ENCODE assay signal across 18 cellular contexts in the genomic region with DNA sequence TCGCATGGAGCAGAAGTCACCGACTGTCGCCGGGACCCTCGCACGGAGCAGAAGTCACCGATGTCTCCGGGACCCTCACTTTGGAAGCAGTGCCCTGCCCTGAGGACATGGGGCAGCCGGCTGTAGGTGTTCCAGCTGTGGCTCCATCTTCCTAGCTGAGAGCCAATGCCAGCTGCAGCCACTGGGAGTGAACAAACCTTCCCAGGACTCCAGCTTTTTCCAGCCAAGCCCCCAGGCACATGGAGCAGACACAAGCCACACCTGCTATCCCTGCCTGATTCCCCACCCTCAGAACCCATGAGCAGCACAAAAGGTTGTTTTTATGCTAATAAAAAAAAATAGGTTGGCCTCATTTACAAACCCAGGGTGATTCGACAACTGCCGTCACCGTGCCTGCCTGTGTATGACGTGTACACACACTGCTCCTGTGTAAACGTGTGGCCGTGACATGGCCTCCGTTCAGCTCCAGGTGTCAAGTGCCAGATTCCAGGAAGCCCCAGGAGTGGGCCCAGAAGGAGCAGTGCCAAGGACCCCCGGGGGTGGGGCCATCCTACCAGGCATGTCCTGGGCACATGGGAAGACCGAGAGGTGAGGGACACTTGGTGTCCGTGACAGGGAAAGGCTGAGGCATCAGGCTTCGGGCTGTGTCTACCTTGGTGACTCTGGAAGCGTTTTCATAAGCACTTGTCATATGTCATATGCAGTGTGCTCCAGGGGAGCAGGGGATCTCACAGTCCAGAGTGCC.
DNase-seq lines count a peak whose midpoint lies in the region; ATAC-seq, FAIRE-seq and TF ChIP-seq lines count a peak whose summit lies in the region.
"Had no signal": no experiment of that assay in that cellular context is flagged by ENCODE, and none has a peak within 500 bp of the region (broad histone marks: within the 10 kb centered on the region; RNA-seq: fewer than 3 reads in every experiment).

No MANE protein-coding gene starts in this region.

- 96% methylated on average over 20 of the region's 21 CpGs; no CpG with 5 or more reads in 1 of the 2 experiments for WGBS in H1 (ENCODE audit: extremely low coverage in 1 of 2, insufficient coverage in 1 of 2, insufficient read length in 1 of 2, insufficient replicate concordance in 2 of 2, low coverage in 1 of 2, low lambda C conversion rate in 2 of 2, missing lambda C conversion rate in 1 of 2), 2 experiments
- WGBS in spleen, 5 donors: 73 to 90% (median 84%) methylated on average over 12 to 21 of the region's 21 CpGs

- H3K27me3 ChIP-seq in H1 (replicated peaks in 1 of 4; ENCODE audit: control insufficient read depth in 3 of 4, extremely low read depth in 1 of 4, insufficient read depth in 3 of 4, low read length in 3 of 4) (no peaks in the 10 kb centered on the region), spleen (replicated peaks in 1 of 7) (no peaks in the 10 kb centered on the region)

- H3K14ac ChIP-seq in H1 (ENCODE audit: insufficient read length): no peak overlapping the region

- no peak overlapping the region for H3K4me3 ChIP-seq in H1 (ENCODE audit: extremely low read depth in 1 of 4, insufficient read depth in 2 of 4, low read depth in 3 of 4, low read length in 4 of 4)
- no peak overlapping the region for H3K4me3 ChIP-seq in spleen
- H3K4me3 ChIP-seq: GM12878, left ventricle myocardium inferior had no signal

- TF ChIP-seq CTCF in H1 (IDR thresholded peaks at IDR 0.05; ENCODE audit: control extremely low read depth in 1 of 3, insufficient read depth in 1 of 3, low read depth in 1 of 3, low read length in 3 of 3) (no peak), spleen (IDR thresholded peaks at IDR 0.05 in 8 of 11, conservative IDR thresholded peaks at IDR 0.05 in 3 of 11) (no peak)

- no peak overlapping the region for H3K56ac ChIP-seq in H1 (replicated peaks; ENCODE audit: insufficient read length, low read depth, low read length)

- H3K9me3 ChIP-seq in H1 (ENCODE audit: insufficient read depth in 2 of 2, low read depth in 1 of 2, low read length in 1 of 2) (0 out of 4 replicates have a peak, but pooled peaks cover 0 to 2% of the 10 kb centered on the region in 2 experiments), spleen (peaks cover 0 to 5% (median 0%) of the 10 kb centered on the region in 8 donors)
- H3K9me3 ChIP-seq: Caco-2, left ventricle myocardium inferior had no signal

- H4K91ac ChIP-seq in H1 (replicated peaks; ENCODE audit: insufficient read length, low read length): no peak overlapping the region

- no peak overlapping the region for H4K5ac ChIP-seq in H1 (ENCODE audit: insufficient read length, low read depth, low read length)

- H3K27ac ChIP-seq in H1 (ENCODE audit: low read depth, low read length): no peak overlapping the region
- no peak overlapping the region for H3K27ac ChIP-seq in spleen
- H3K27ac ChIP-seq: left ventricle myocardium inferior had no signal

- H3K23me2 ChIP-seq in H1 (ENCODE audit: low read depth, low read length): no peaks in the 10 kb centered on the region

- peaks cover 0 to 10% of the 10 kb centered on the region in 2 experiments; a peak in 1 of 4 replicates for H3K79me2 ChIP-seq in H1 (ENCODE audit: control insufficient read depth in 1 of 2, insufficient read depth in 2 of 2, low read length in 2 of 2)

- ATAC-seq in HG02981 (IDR thresholded peaks at IDR 0.05; ENCODE audit: unreplicated experiment) (no peak), HG03342 (IDR thresholded peaks at IDR 0.05; ENCODE audit: unreplicated experiment) (no peak)
- ATAC-seq: GM12878, Panc1 had no signal

- intact Hi-C loops in spleen (cut with DNase I; ENCODE audit: low total_unique reads): no loop called here

- H3K4me2 ChIP-seq in H1 (ENCODE audit: insufficient read depth in 1 of 2, low read depth in 2 of 2, low read length in 2 of 2): no peak overlapping the region

- H4K20me1 ChIP-seq in H1 (replicated peaks in 1 of 2; ENCODE audit: control insufficient read depth in 1 of 2, insufficient read depth in 2 of 2, low read length in 2 of 2): peaks cover under 1 to 2% of the 10 kb centered on the region in 2 experiments

- no peaks in the 10 kb centered on the region; a peak in 1 of 8 replicates for H3K36me3 ChIP-seq in H1 (ENCODE audit: control insufficient read depth in 2 of 4, insufficient read depth in 4 of 4, low read length in 3 of 4)
- peaks cover 0 to 23% (median 0%) of the 10 kb centered on the region in 6 donors for H3K36me3 ChIP-seq in spleen
- H3K36me3 ChIP-seq: left ventricle myocardium inferior had no signal

- no peak for TF ChIP-seq RAD21 in H1 (IDR thresholded peaks at IDR 0.05 in 1 of 2, conservative IDR thresholded peaks at IDR 0.05 in 1 of 2; ENCODE audit: low read depth in 2 of 2, low read length in 2 of 2)

- no peak overlapping the region for H2BK5ac ChIP-seq in H1 (ENCODE audit: low read depth, low read length)

- no peak overlapping the region for H2AFZ ChIP-seq in H1 (ENCODE audit: low read length)

- TF ChIP-seq POLR2A in H1 (IDR thresholded peaks at IDR 0.05; ENCODE audit: control extremely low read depth in 1 of 2, low read depth in 2 of 2, low read length in 2 of 2) (no peak), spleen (IDR thresholded peaks at IDR 0.05) (no peak)

- POLR2A ChIA-PET in H1 (lab: Charles Lee; ENCODE audit: partially characterized antibody): interaction anchor here (1.0 kb wide), 1 partner anchor 82 kb away, joined by 3 read pairs; no protein-coding TSS in a partner anchor

- H3K23ac ChIP-seq in H1 (ENCODE audit: insufficient read length): no peak overlapping the region

- CTCF ChIA-PET in H1 (lab: Charles Lee; ENCODE audit: partially characterized antibody): interaction anchor here (1.0 to 2.2 kb wide), 10 partner anchors 10 to 138 kb away, joined by 3 to 10 read pairs (median 3); no protein-coding TSS in a partner anchor

- H4K8ac ChIP-seq in H1 (ENCODE audit: extremely low read depth, insufficient read depth, low read length): peak overlapping the region; percentile 11; the same call in 1 of the 2 replicates

- no peak overlapping the region for H2BK15ac ChIP-seq in H1 (ENCODE audit: low read length)

- H2BK120ac ChIP-seq in H1 (replicated peaks; ENCODE audit: low read depth, low read length): no peak overlapping the region

- no peak overlapping the region for H2AK5ac ChIP-seq in H1 (ENCODE audit: low read depth, low read length)

- H3K9ac ChIP-seq in H1 (replicated peaks in 1 of 4; ENCODE audit: extremely low read depth in 1 of 4, low read depth in 3 of 4, low read length in 3 of 4): no peak overlapping the region

- no peak overlapping the region for H2BK12ac ChIP-seq in H1 (ENCODE audit: low read depth, low read length)

- DNase-seq in NCI-H510A treated with DMSO at 0.1 percent for 48 hours (lab: John Stamatoyannopoulos, UW): peak; percentile 10
- DNase-seq in NCI-H510A (lab: John Stamatoyannopoulos, UW): no peak
- DNase-seq in NCI-H2081 (lab: John Stamatoyannopoulos, UW): peak; percentile 68 to 83
- no peak for DNase-seq in H1 (ENCODE audit: low read depth in 1 of 2, low spot score in 2 of 2)
- peak; percentile 72 for DNase-seq in spleen
- no peak for DNase-seq in germinal center (ENCODE audit: low spot score)
- DNase-seq: activated CD4-positive, alpha-beta T cell treated with anti-CD3 and anti-CD28 coated beads, Interleukin-2, amount 50 U/mL, for 48 hours; activated T-cell treated with anti-CD3 and anti-CD28 coated beads, Interleukin-2, amount 50 U/mL, for 48 hours; Caco-2; erythroblast; GDM1; left ventricle myocardium inferior; MV-4-11; stimulated activated CD4-positive, alpha-beta T cell treated with anti-CD3 and anti-CD28 coated beads, Interleukin-2, amount 100 ng/mL, for 24 hours had no signal

- TF ChIP-seq EP300 in H1 (IDR thresholded peaks at IDR 0.05; ENCODE audit: borderline replicate concordance in 1 of 2, low read depth in 2 of 2, low read length in 2 of 2): no peak

- FAIRE-seq in H1 (lab: Jason Lieb, UNC): no peak
- FAIRE-seq: GM12878 had no signal

- H2BK20ac ChIP-seq in H1 (ENCODE audit: low read length): no peak overlapping the region

- no peak overlapping the region for H3K4ac ChIP-seq in H1 (replicated peaks; ENCODE audit: insufficient read length, low read depth, low read length)

- H3K18ac ChIP-seq in H1 (ENCODE audit: extremely low read depth, low read length): no peak overlapping the region; the same call in 1 of the 2 replicates

- peaks cover 5% of the 10 kb centered on the region; the same call in 1 of the 2 replicates for H3K79me1 ChIP-seq in H1 (ENCODE audit: low read depth, low read length)

- H3K4me1 ChIP-seq in H1 (replicated peaks in 1 of 4; ENCODE audit: control insufficient read depth in 3 of 4, insufficient read depth in 4 of 4, low read length in 3 of 4): peaks cover 0 to 5% (median 0%) of the 10 kb centered on the region in 4 experiments; a peak in 1 of 7 replicates
- peaks cover 0 to 7% (median 0%) of the 10 kb centered on the region in 6 donors for H3K4me1 ChIP-seq in spleen
- H3K4me1 ChIP-seq: Caco-2 had no signal

TF ChIP-seq in H1, 55 proteins besides CTCF, POLR2A, EP300 and RAD21 (continues in another document):
- TF ChIP-seq RNF2 (IDR thresholded peaks at IDR 0.05; ENCODE audit: borderline replicate concordance, low read depth, low read length, missing control alignments, poor library complexity, severe bottlenecking) (no peak), SIRT6 (IDR thresholded peaks at IDR 0.05; ENCODE audit: low read length) (no peak), SIX5 (IDR thresholded peaks at IDR 0.05; ENCODE audit: low read depth, low read length) (no peak)
- TF ChIP-seq, protein P1, sequence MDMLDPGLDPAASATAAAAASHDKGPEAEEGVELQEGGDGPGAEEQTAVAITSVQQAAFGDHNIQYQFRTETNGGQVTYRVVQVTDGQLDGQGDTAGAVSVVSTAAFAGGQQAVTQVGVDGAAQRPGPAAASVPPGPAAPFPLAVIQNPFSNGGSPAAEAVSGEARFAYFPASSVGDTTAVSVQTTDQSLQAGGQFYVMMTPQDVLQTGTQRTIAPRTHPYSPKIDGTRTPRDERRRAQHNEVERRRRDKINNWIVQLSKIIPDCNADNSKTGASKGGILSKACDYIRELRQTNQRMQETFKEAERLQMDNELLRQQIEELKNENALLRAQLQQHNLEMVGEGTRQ (IDR thresholded peaks at IDR 0.05; ENCODE audit: low read length): no peak
- TF ChIP-seq, protein P2, sequence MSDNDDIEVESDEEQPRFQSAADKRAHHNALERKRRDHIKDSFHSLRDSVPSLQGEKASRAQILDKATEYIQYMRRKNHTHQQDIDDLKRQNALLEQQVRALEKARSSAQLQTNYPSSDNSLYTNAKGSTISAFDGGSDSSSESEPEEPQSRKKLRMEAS (IDR thresholded peaks at IDR 0.05): no peak
- TF ChIP-seq, protein P3, sequence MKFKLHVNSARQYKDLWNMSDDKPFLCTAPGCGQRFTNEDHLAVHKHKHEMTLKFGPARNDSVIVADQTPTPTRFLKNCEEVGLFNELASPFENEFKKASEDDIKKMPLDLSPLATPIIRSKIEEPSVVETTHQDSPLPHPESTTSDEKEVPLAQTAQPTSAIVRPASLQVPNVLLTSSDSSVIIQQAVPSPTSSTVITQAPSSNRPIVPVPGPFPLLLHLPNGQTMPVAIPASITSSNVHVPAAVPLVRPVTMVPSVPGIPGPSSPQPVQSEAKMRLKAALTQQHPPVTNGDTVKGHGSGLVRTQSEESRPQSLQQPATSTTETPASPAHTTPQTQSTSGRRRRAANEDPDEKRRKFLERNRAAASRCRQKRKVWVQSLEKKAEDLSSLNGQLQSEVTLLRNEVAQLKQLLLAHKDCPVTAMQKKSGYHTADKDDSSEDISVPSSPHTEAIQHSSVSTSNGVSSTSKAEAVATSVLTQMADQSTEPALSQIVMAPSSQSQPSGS (IDR thresholded peaks at IDR 0.05; ENCODE audit: low read length): no peak

Comparison
In these comparisons a context has a peak if more than half of its experiments do, and no peak if none do; other contexts are left out.
1. DNase-seq: peak in NCI-H510A treated with DMSO at 0.1 percent for 48 hours (single experiment), NCI-H2081 (2 of 2) and spleen (single experiment); none in NCI-H510A (single experiment), H1 (0 of 2) and germinal center (single experiment).